In genomic region chr5:160199410-160199911, GRCh38 we compare ENCODE assay signal across 1 cellular context.
TF ChIP-seq lines count a peak whose summit lies in the region.

No MANE protein-coding gene starts in this region.

TF ChIP-seq in K562, 482 proteins besides CTCF, POLR2A, EP300 and RAD21 (continued from another document and continues in another):
- TF ChIP-seq ELK3 (CRISPR knock-in tag; IDR thresholded peaks at IDR 0.05): no peak
- TF ChIP-seq RBM22 (IDR thresholded peaks at IDR 0.05; ENCODE audit: low read depth, low read length, poor library complexity, severe bottlenecking): no peak
- no peak for TF ChIP-seq TFAM (CRISPR knock-in tag; conservative IDR thresholded peaks at IDR 0.05)
- no peak for TF ChIP-seq ZNF24 (IDR thresholded peaks at IDR 0.05)
- TF ChIP-seq SRF (CRISPR knock-in tag; IDR thresholded peaks at IDR 0.05): no peak
- no peak for TF ChIP-seq ZFP91 (CRISPR knock-in tag; IDR thresholded peaks at IDR 0.05)
- TF ChIP-seq ZNF431 (CRISPR knock-in tag; IDR thresholded peaks at IDR 0.05): no peak
- TF ChIP-seq ZNF174 (CRISPR knock-in tag; IDR thresholded peaks at IDR 0.05): no peak
- no peak for TF ChIP-seq ZNF347 (CRISPR knock-in tag; IDR thresholded peaks at IDR 0.05; ENCODE audit: low read depth)
- TF ChIP-seq GABPB2 (CRISPR knock-in tag; conservative IDR thresholded peaks at IDR 0.05): no peak
- TF ChIP-seq ETS2 (tag; IDR thresholded peaks at IDR 0.05; ENCODE audit: borderline replicate concordance, poor library complexity, severe bottlenecking): no peak
- TF ChIP-seq POLR2G (IDR thresholded peaks at IDR 0.05; ENCODE audit: low read depth, low read length): 0 out of 2 replicates have a peak, but pooled peaks have one; percentile 28
- no peak for TF ChIP-seq MTA2 (IDR thresholded peaks at IDR 0.05; ENCODE audit: low read depth)
- TF ChIP-seq ZNF217 (CRISPR knock-in tag; IDR thresholded peaks at IDR 0.05): no peak
- no peak for TF ChIP-seq REST (CRISPR knock-in tag; IDR thresholded peaks at IDR 0.05; ENCODE audit: low read depth)
- TF ChIP-seq PCBP1 (IDR thresholded peaks at IDR 0.05; ENCODE audit: low read depth, low read length, poor library complexity, severe bottlenecking): no peak
- no peak for TF ChIP-seq ADNP (tag; IDR thresholded peaks at IDR 0.05)
- no peak for TF ChIP-seq HCFC1 (IDR thresholded peaks at IDR 0.05; ENCODE audit: low read depth, low read length)
- TF ChIP-seq MCM3 (IDR thresholded peaks at IDR 0.05): no peak
- no peak for TF ChIP-seq ZBTB26 (CRISPR knock-in tag; IDR thresholded peaks at IDR 0.05)
- TF ChIP-seq NCOA1 (IDR thresholded peaks at IDR 0.05; ENCODE audit: low read depth): no peak
- TF ChIP-seq EP400 (IDR thresholded peaks at IDR 0.05): no peak
- no peak for TF ChIP-seq EHMT2 (IDR thresholded peaks at IDR 0.05)
- no peak for TF ChIP-seq HDAC3 (IDR thresholded peaks at IDR 0.05; ENCODE audit: borderline replicate concordance, partially characterized antibody)
- no peak for TF ChIP-seq ZNF280B (CRISPR knock-in tag; IDR thresholded peaks at IDR 0.05)
- TF ChIP-seq CGGBP1 (CRISPR knock-in tag; IDR thresholded peaks at IDR 0.05): no peak
- TF ChIP-seq YY1 (IDR thresholded peaks at IDR 0.05; ENCODE audit: borderline replicate concordance in 1 of 3, control insufficient read depth in 1 of 3, extremely low read depth in 1 of 3, insufficient read depth in 3 of 3, insufficient read length in 1 of 3, insufficient replicate concordance in 2 of 3, low read depth in 1 of 3, low read length in 2 of 3): peak in 2 of 3 experiments; percentile 23 to 57
- no peak for TF ChIP-seq PTTG1 (tag; IDR thresholded peaks at IDR 0.05; ENCODE audit: low read depth)
- no peak for TF ChIP-seq BRD9 (IDR thresholded peaks at IDR 0.05; ENCODE audit: low read depth, partially characterized antibody)
- TF ChIP-seq KHSRP (IDR thresholded peaks at IDR 0.05): no peak
- no peak for TF ChIP-seq PHF8 (IDR thresholded peaks at IDR 0.05; ENCODE audit: borderline replicate concordance, low read length)
- TF ChIP-seq NELFE (IDR thresholded peaks at IDR 0.05; ENCODE audit: insufficient read depth, insufficient read length): no peak
- no peak for TF ChIP-seq ELF4 (CRISPR knock-in tag; IDR thresholded peaks at IDR 0.05)
- TF ChIP-seq POLR2AphosphoS5 (IDR thresholded peaks at IDR 0.05; ENCODE audit: control insufficient read depth, insufficient read depth, low read depth, low read length): no peak
- TF ChIP-seq ARID1B (IDR thresholded peaks at IDR 0.05): no peak
- no peak for TF ChIP-seq E2F3 (CRISPR knock-in tag; IDR thresholded peaks at IDR 0.05)
- no peak for TF ChIP-seq NFE2L1 (tag; IDR thresholded peaks at IDR 0.05; ENCODE audit: borderline replicate concordance, low read depth)
- TF ChIP-seq TAF15 (IDR thresholded peaks at IDR 0.05; ENCODE audit: low read depth, low read length): no peak
- TF ChIP-seq ZNF830 (CRISPR knock-in tag; IDR thresholded peaks at IDR 0.05): no peak
- no peak for TF ChIP-seq PHTF2 (CRISPR knock-in tag; IDR thresholded peaks at IDR 0.05)
- TF ChIP-seq DACH1 (IDR thresholded peaks at IDR 0.05; ENCODE audit: partially characterized antibody): no peak
- peak; percentile 95 to 96 for TF ChIP-seq MAZ (CRISPR knock-in tag; conservative IDR thresholded peaks at IDR 0.05 in 1 of 2, IDR thresholded peaks at IDR 0.05 in 1 of 2)
- no peak for TF ChIP-seq SIN3B (IDR thresholded peaks at IDR 0.05; ENCODE audit: low read depth)
- no peak for TF ChIP-seq ZNF253 (CRISPR knock-in tag; conservative IDR thresholded peaks at IDR 0.05)
- no peak for TF ChIP-seq HDAC2 (IDR thresholded peaks at IDR 0.05)
- TF ChIP-seq SMAD1 (IDR thresholded peaks at IDR 0.05; ENCODE audit: low read depth, low read length, partially characterized antibody): no peak
- no peak for TF ChIP-seq DDX20 (tag; IDR thresholded peaks at IDR 0.05; ENCODE audit: low read depth)
- peak; percentile 59; the same call in 1 of the 2 replicates for TF ChIP-seq ARID2 (IDR thresholded peaks at IDR 0.05)
- TF ChIP-seq TAF9B (IDR thresholded peaks at IDR 0.05; ENCODE audit: partially characterized antibody): no peak
- TF ChIP-seq RAD51 (IDR thresholded peaks at IDR 0.05; ENCODE audit: borderline replicate concordance, low read depth): no peak
- TF ChIP-seq NCOA2 (IDR thresholded peaks at IDR 0.05; ENCODE audit: partially characterized antibody in 2 of 2): no peak
- no peak for TF ChIP-seq TRIM24 (IDR thresholded peaks at IDR 0.05)
- no peak for TF ChIP-seq TEAD4 (IDR thresholded peaks at IDR 0.05; ENCODE audit: low read length)
- TF ChIP-seq TEAD4 (CRISPR knock-in tag; IDR thresholded peaks at IDR 0.05; ENCODE audit: borderline replicate concordance): no peak
- no peak for TF ChIP-seq ZFP30 (CRISPR knock-in tag; IDR thresholded peaks at IDR 0.05; ENCODE audit: borderline replicate concordance)
- no peak for TF ChIP-seq ZNF280A (IDR thresholded peaks at IDR 0.05; ENCODE audit: low read depth, partially characterized antibody)
- no peak for TF ChIP-seq ZNF75A (CRISPR knock-in tag; IDR thresholded peaks at IDR 0.05)
- no peak for TF ChIP-seq ZNF436 (CRISPR knock-in tag; IDR thresholded peaks at IDR 0.05)
- TF ChIP-seq ZBTB34 (CRISPR knock-in tag; IDR thresholded peaks at IDR 0.05): no peak
- TF ChIP-seq FUS (optimal IDR thresholded peaks at IDR 0.05; ENCODE audit: low read depth, low read length): no peak
- no peak for TF ChIP-seq ZNF561 (CRISPR knock-in tag; conservative IDR thresholded peaks at IDR 0.05)
- TF ChIP-seq ZNF408 (CRISPR knock-in tag; IDR thresholded peaks at IDR 0.05; ENCODE audit: low read depth): no peak
- TF ChIP-seq RCOR1 (IDR thresholded peaks at IDR 0.05; ENCODE audit: borderline replicate concordance in 1 of 2, low read depth in 2 of 2, low read length in 2 of 2): no peak
- no peak for TF ChIP-seq TFE3 (CRISPR knock-in tag; IDR thresholded peaks at IDR 0.05)
- no peak for TF ChIP-seq ZNF507 (tag; conservative IDR thresholded peaks at IDR 0.05)
- TF ChIP-seq ZNF197 (CRISPR knock-in tag; IDR thresholded peaks at IDR 0.05; ENCODE audit: low read depth): no peak
- TF ChIP-seq ZNF785 (CRISPR knock-in tag; IDR thresholded peaks at IDR 0.05): no peak
- TF ChIP-seq ILF3 (IDR thresholded peaks at IDR 0.05; ENCODE audit: borderline replicate concordance): no peak
- 0 out of 2 replicates have a peak, but pooled peaks have one; percentile 34 for TF ChIP-seq CBX1 (IDR thresholded peaks at IDR 0.05; ENCODE audit: low read depth)
- TF ChIP-seq ZSCAN29 (IDR thresholded peaks at IDR 0.05): no peak
